Comparison of ENCODE assay signal across 21 cellular contexts in genomic region chr3:138459619-138460535, GRCh38. TPM values are rescaled to one million over a fixed set of nuclear protein-coding genes. Genes with fewer than 3 reads are reported as not detected.
DNase-seq lines count a peak whose midpoint lies in the region; ATAC-seq and TF ChIP-seq lines count a peak whose summit lies in the region.
"Had no signal": no experiment of that assay in that cellular context is flagged by ENCODE, and none has a peak within 500 bp of the region (broad histone marks: within the 10 kb centered on the region; RNA-seq: fewer than 3 reads in every experiment).

No MANE protein-coding gene starts in this region.

- no peaks in the 10 kb centered on the region for H3K9me3 Mint-ChIP-seq in WTC11
- H3K9me3 Mint-ChIP-seq: stimulated activated memory B cell treated with anti-CD40 and anti-IgM and Interleukin-4, amounts not matched to agents 10 μg/mL and 1 μg/mL and 100 μg/mL, for 72 hours had no signal

- no peak overlapping the region for H2AFZ ChIP-seq in hepatocyte

- no peak overlapping the region for H3K27ac Mint-ChIP-seq in WTC11
- H3K27ac Mint-ChIP-seq: stimulated activated memory B cell treated with anti-CD40 and anti-IgM and Interleukin-4, amounts not matched to agents 10 μg/mL and 1 μg/mL and 100 μg/mL, for 72 hours had no signal

- no peak overlapping the region for H3K4me3 Mint-ChIP-seq in WTC11
- H3K4me3 Mint-ChIP-seq: stimulated activated memory B cell treated with anti-CD40 and anti-IgM and Interleukin-4, amounts not matched to agents 10 μg/mL and 1 μg/mL and 100 μg/mL, for 72 hours had no signal

- ATAC-seq in WTC11 (peak; percentile 54; the same call in 1 of the 2 replicates), upper lobe of right lung (no peak), GM21619 (IDR thresholded peaks at IDR 0.05; ENCODE audit: unreplicated experiment) (no peak)
- ATAC-seq: stimulated activated memory B cell treated with anti-CD40 and anti-IgM and Interleukin-4, amounts not matched to agents 10 μg/mL and 1 μg/mL and 100 μg/mL, for 72 hours had no signal

- intact Hi-C loops in upper lobe of right lung (cut with DNase I) = no loop called here

- 86% methylated on average over 15 of the region's 15 CpGs for WGBS in hepatocyte (ENCODE audit: low lambda C conversion rate, missing lambda C conversion rate)

- CTCF ChIA-PET in WTC11 (lab: Charles Lee) = interaction anchor here (0.9 to 2.2 kb wide), 6 partner anchors 9 to 464 kb away, joined by 3 to 9 read pairs (median 6); partner anchors contain the start of gene ESYT3

- H3K4me3 ChIP-seq in hepatocyte (no peak overlapping the region), upper lobe of right lung (no peak overlapping the region)

- no peaks in the 10 kb centered on the region for H3K79me2 ChIP-seq in hepatocyte

- H3K27me3 ChIP-seq in hepatocyte = no peaks in the 10 kb centered on the region
- no peaks in the 10 kb centered on the region for H3K27me3 ChIP-seq in upper lobe of right lung

- POLR2A ChIA-PET in WTC11 (lab: Charles Lee) = no interaction called here

- H3K4me1 ChIP-seq in hepatocyte (ENCODE audit: insufficient read depth) = no peaks in the 10 kb centered on the region
- H3K4me1 ChIP-seq in upper lobe of right lung = no peaks in the 10 kb centered on the region

- H3K27me3 Mint-ChIP-seq in WTC11 (ENCODE audit: low read depth) = no peaks in the 10 kb centered on the region

- no peaks in the 10 kb centered on the region for H4K20me1 ChIP-seq in hepatocyte (ENCODE audit: insufficient read depth, poor library complexity, severe bottlenecking)

- H3K9me3 ChIP-seq in hepatocyte (ENCODE audit: low read depth) (no peaks in the 10 kb centered on the region), upper lobe of right lung (no peaks in the 10 kb centered on the region)

- H3K4me2 ChIP-seq in hepatocyte = no peak overlapping the region

- no peaks in the 10 kb centered on the region for H3K36me3 ChIP-seq in hepatocyte (replicated peaks; ENCODE audit: insufficient read depth, low read depth)
- H3K36me3 ChIP-seq in upper lobe of right lung = no peaks in the 10 kb centered on the region

- DNase-seq in activated effector memory CD4-positive, alpha-beta T cell treated with anti-CD3 and anti-CD28 coated beads, Interleukin-2, amount 50 U/mL, for 16 hours = peak; percentile 41
- no peak for DNase-seq in activated effector memory CD4-positive, alpha-beta T cell treated with Interleukin-2 at 50 U/mL for 16 hours
- DNase-seq in WTC11 (ENCODE audit: low spot score) (no peak), hepatocyte (ENCODE audit: low spot score) (peak; percentile 11), upper lobe of right lung (peak; percentile 53), SHP77 treated with DMSO at 0.1 percent for 48 hours (lab: John Stamatoyannopoulos, UW) (no peak), COLO668 (lab: John Stamatoyannopoulos, UW; ENCODE audit: unreplicated experiment) (no peak)
- DNase-seq: activated CD4-positive, CD25-positive, alpha-beta regulatory T cell treated with anti-CD3 and anti-CD28 coated beads, Interleukin-2, amount 50 U/mL, for 72 hours; activated naive CD4-positive, alpha-beta T cell treated with Interleukin-2 at 50 U/mL for 16 hours; anterior cingulate cortex; DMS153; hypothalamus; midbrain; NCI-H1930; OCI-M1; retina; stimulated activated CD4-positive, alpha-beta T cell treated with anti-CD3 and anti-CD28 coated beads, Interleukin-15, amount 100 ng/mL, for 24 hours; T-helper 9 cell had no signal

- peaks cover 4% of the 10 kb centered on the region; the same call in 1 of the 2 replicates for H3K4me1 Mint-ChIP-seq in WTC11
- H3K4me1 Mint-ChIP-seq: stimulated activated memory B cell treated with anti-CD40 and anti-IgM and Interleukin-4, amounts not matched to agents 10 μg/mL and 1 μg/mL and 100 μg/mL, for 72 hours had no signal

- H3K27ac ChIP-seq in hepatocyte (peak overlapping the region; percentile 31), upper lobe of right lung (no peak overlapping the region)
- H3K27ac ChIP-seq: C4-2B had no signal

- peaks cover 14% of the 10 kb centered on the region for H3K36me3 Mint-ChIP-seq in WTC11
- H3K36me3 Mint-ChIP-seq: stimulated activated memory B cell treated with anti-CD40 and anti-IgM and Interleukin-4, amounts not matched to agents 10 μg/mL and 1 μg/mL and 100 μg/mL, for 72 hours had no signal

- TF ChIP-seq CTCF in WTC11 (IDR thresholded peaks at IDR 0.05) (no peak), hepatocyte (IDR thresholded peaks at IDR 0.05; ENCODE audit: poor library complexity) (no peak), upper lobe of right lung (IDR thresholded peaks at IDR 0.05) (no peak)

- H3K9me2 ChIP-seq in hepatocyte (replicated peaks; ENCODE audit: insufficient read depth) = no peaks in the 10 kb centered on the region

TF ChIP-seq in WTC11, 78 proteins besides CTCF, POLR2A, EP300 and RAD21:
- no peak for TF ChIP-seq ZNF396 (CRISPR knock-in tag; IDR thresholded peaks at IDR 0.05; ENCODE audit: borderline replicate concordance)
- no peak for TF ChIP-seq HMGA2 (CRISPR knock-in tag; IDR thresholded peaks at IDR 0.05)
- TF ChIP-seq ZNF219 (CRISPR knock-in tag; IDR thresholded peaks at IDR 0.05; ENCODE audit: borderline replicate concordance) = no peak
- TF ChIP-seq NR2C2 (CRISPR knock-in tag; IDR thresholded peaks at IDR 0.05) = no peak
- TF ChIP-seq E2F1 (CRISPR knock-in tag; IDR thresholded peaks at IDR 0.05) = no peak
- TF ChIP-seq ELF4 (CRISPR knock-in tag; IDR thresholded peaks at IDR 0.05; ENCODE audit: low read depth) = no peak
- TF ChIP-seq FOXP1 (CRISPR knock-in tag; IDR thresholded peaks at IDR 0.05; ENCODE audit: borderline replicate concordance) = no peak
- no peak for TF ChIP-seq SOX15 (CRISPR knock-in tag; IDR thresholded peaks at IDR 0.05)
- no peak for TF ChIP-seq E2F4 (CRISPR knock-in tag; IDR thresholded peaks at IDR 0.05; ENCODE audit: borderline replicate concordance, low read depth)
- TF ChIP-seq ZNF232 (CRISPR knock-in tag; IDR thresholded peaks at IDR 0.05) = no peak
- no peak for TF ChIP-seq KAT7 (CRISPR knock-in tag; IDR thresholded peaks at IDR 0.05; ENCODE audit: borderline replicate concordance)
- TF ChIP-seq CREB1 (CRISPR knock-in tag; IDR thresholded peaks at IDR 0.05) = no peak
- no peak for TF ChIP-seq ZNF512 (CRISPR knock-in tag; IDR thresholded peaks at IDR 0.05; ENCODE audit: borderline replicate concordance)

RNA-seq across cellular contexts. Expression of gene ESYT3, which starts 25.5 kb away (rescaled TPM):
- total RNA-seq in WTC11 (2021) (4.4 to 6.4 TPM (median 5.7 TPM) in 3 replicates), hepatocyte (0.60 and 1.1 TPM in 2 replicates), upper lobe of right lung (66.4 TPM)
- polyA plus RNA-seq in hepatocyte = 0.47 TPM in 1 of 2 replicates, not detected in the other

Comparison
In these comparisons a context has a peak if more than half of its experiments do, and no peak if none do; other contexts are left out.
1. DNase-seq: peak in activated effector memory CD4-positive, alpha-beta T cell treated with anti-CD3 and anti-CD28 coated beads, Interleukin-2, amount 50 U/mL, for 16 hours (single experiment), hepatocyte (single experiment) and upper lobe of right lung (single experiment); none in activated effector memory CD4-positive, alpha-beta T cell treated with Interleukin-2 at 50 U/mL for 16 hours (single experiment), WTC11 (single experiment), SHP77 treated with DMSO at 0.1 percent for 48 hours (single experiment) and COLO668 (single experiment).